Comparison of ENCODE assay signal across 19 cellular contexts in the genomic region with DNA sequence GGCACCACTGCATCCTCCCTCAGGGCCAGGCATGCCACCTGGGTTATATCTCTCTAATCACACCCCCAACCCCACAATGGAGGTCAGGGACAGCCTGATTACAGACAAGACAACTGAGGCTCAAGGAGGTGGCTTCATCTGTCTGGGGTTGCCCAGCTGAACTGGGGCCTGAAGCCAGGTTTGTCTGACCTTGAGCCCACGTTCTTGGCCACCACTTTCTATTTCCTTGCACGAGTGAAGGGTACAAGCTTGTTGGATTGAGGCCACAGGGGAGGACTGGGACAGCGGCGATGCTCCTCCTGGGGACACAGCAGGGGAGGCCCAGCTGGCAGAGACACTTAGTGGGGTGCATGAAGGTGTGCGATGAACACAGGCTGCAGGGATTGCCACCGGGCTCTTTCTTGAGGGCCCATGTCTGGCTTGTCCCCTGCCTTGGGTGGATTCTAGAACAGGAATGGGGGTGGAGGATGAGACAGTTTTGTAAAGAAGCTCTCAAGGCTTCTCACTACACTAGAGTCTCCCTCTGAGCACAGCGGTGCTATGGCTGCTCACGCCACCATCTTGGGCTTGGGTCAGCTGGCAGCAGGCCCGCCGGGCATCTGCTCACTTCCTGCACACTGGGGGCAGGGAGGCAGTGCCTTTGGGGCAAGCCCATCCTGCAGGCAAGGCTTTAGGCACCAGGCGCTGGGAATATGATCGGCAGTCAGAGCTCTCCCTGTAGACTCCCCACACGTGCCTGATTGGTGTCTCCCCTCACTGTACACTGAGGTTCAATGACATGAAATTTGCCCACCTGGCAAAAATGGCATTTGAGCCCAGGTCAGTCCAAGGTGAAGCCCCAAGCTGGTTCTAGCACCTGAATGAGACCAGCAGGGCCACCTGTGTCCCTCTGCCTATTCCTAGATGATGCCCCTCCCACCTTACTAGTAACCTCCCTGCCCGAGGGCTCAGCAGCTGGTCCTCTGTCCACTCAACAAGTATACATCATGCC. TPM values are rescaled to one million over a fixed set of nuclear protein-coding genes. Genes with fewer than 3 reads are reported as not detected.
A peak's percentile ranks its signal among the peaks of the same experiment; 100 is the strongest.
DNase-seq lines count a peak whose midpoint lies in the region; ATAC-seq, FAIRE-seq and TF ChIP-seq lines count a peak whose summit lies in the region.
"Had no signal": no experiment of that assay in that cellular context is flagged by ENCODE, and none has a peak within 500 bp of the region (broad histone marks: within the 10 kb centered on the region; RNA-seq: fewer than 3 reads in every experiment).

No MANE protein-coding gene starts in this region.

- H3K4me3 ChIP-seq in neural progenitor cell = no peak overlapping the region
- H3K4me3 ChIP-seq: SK-N-MC had no signal

- DNase-seq in CD14-positive monocyte (ENCODE audit: low spot score) = no peak
- DNase-seq in GM13976 (ENCODE audit: low spot score) = peak; percentile 17
- DNase-seq in RPMI8226 = peak; percentile 27
- DNase-seq in neural progenitor cell (ENCODE audit: low spot score) = no peak
- DNase-seq in D721Med (ENCODE audit: insufficient read length, low spot score) = no peak
- no peak for DNase-seq in Right ventricle myocardium superior
- DNase-seq in HUDEP-2 (lab: John Stamatoyannopoulos, UW; ENCODE audit: unreplicated experiment in 76 of 76) = no peak
- DNase-seq: COR-L47, DMS79 treated with DMSO at 0.1 percent for 48 hours, GDM1, GOT3, NCI-H1417, NCI-H1930, NCI-H524 treated with DMSO at 0.1 percent for 48 hours, PC-3, T-helper 1 cell had no signal

- no peak overlapping the region for H3K9ac ChIP-seq in neural progenitor cell

- H3K36me3 ChIP-seq in neural progenitor cell = no peaks in the 10 kb centered on the region

- ATAC-seq in HG02981 (IDR thresholded peaks at IDR 0.05; ENCODE audit: unreplicated experiment) (no peak), Right ventricle myocardium superior (ENCODE audit: poor library complexity) (no peak)
- ATAC-seq: PC-3 had no signal

- H3K9me3 Mint-ChIP-seq in CD14-positive monocyte (peaks cover 0 to 7% (median 0%) of the 10 kb centered on the region in 7 donors), neural progenitor cell (peaks cover 3% of the 10 kb centered on the region)

- no peaks in the 10 kb centered on the region for H3F3A ChIP-seq in neural progenitor cell (ENCODE audit: low read depth)

- H3K4me1 Mint-ChIP-seq in CD14-positive monocyte = peaks cover 72% of the 10 kb centered on the region
- H3K4me1 Mint-ChIP-seq in neural progenitor cell = peaks cover 9% of the 10 kb centered on the region

- H3K4me1 ChIP-seq in neural progenitor cell = no peaks in the 10 kb centered on the region

- H4K20me1 ChIP-seq in neural progenitor cell (ENCODE audit: low read depth) = no peaks in the 10 kb centered on the region

- in situ Hi-C loops in GM13976 (cut with MboI; ENCODE audit: low sequenced_read_pairs, unreplicated experiment) = no loop called here

- intact Hi-C loops in CD14-positive monocyte (cut with micrococcal nuclease) = loop anchor here (5.0 to 10.0 kb wide), 2 partner anchors 36 to 223 kb away; a partner anchor contains a TSS
- intact Hi-C loops in Right ventricle myocardium superior (cut with DNase I) = no loop called here

- H3K36me3 Mint-ChIP-seq in CD14-positive monocyte = peaks cover 3 to 5% of the 10 kb centered on the region in 2 donors
- no peaks in the 10 kb centered on the region for H3K36me3 Mint-ChIP-seq in neural progenitor cell

- H3K27me3 Mint-ChIP-seq in CD14-positive monocyte (ENCODE audit: low read depth in 3 of 3) = peaks cover 0 to 4% (median 1%) of the 10 kb centered on the region in 3 donors
- H3K27me3 Mint-ChIP-seq in neural progenitor cell (ENCODE audit: insufficient read depth, low read depth) = peaks cover 10% of the 10 kb centered on the region

- H3K27ac ChIP-seq in neural progenitor cell = no peak overlapping the region
- H3K27ac ChIP-seq: C4-2B, SK-N-MC had no signal

- peak overlapping the region in 5 of 7 donors; percentile 30 to 85 (median 63) for H3K27ac Mint-ChIP-seq in CD14-positive monocyte
- H3K27ac Mint-ChIP-seq in neural progenitor cell = peak overlapping the region; percentile 65

- no peak for FAIRE-seq in D721Med (lab: Jason Lieb, UNC)

- no peak overlapping the region for H3K4me2 ChIP-seq in neural progenitor cell

- no peak overlapping the region for H2AFZ ChIP-seq in neural progenitor cell (replicated peaks)

- no peaks in the 10 kb centered on the region for H3K27me3 ChIP-seq in neural progenitor cell

- H3K4me3 Mint-ChIP-seq in CD14-positive monocyte = no peak overlapping the region
- H3K4me3 Mint-ChIP-seq in neural progenitor cell = no peak overlapping the region

- H3K9me3 ChIP-seq in neural progenitor cell (ENCODE audit: low read depth) = no peaks in the 10 kb centered on the region

- no peaks in the 10 kb centered on the region for H3K79me2 ChIP-seq in neural progenitor cell (ENCODE audit: low read depth)

- TF ChIP-seq CTCF in CD14-positive monocyte (IDR thresholded peaks at IDR 0.05) = no peak
- no peak for TF ChIP-seq CTCF in GM13976 (IDR thresholded peaks at IDR 0.05; ENCODE audit: borderline replicate concordance, control extremely low read depth, extremely low read depth, insufficient read depth, missing control alignments)
- no peak for TF ChIP-seq CTCF in neural progenitor cell (IDR thresholded peaks at IDR 0.05)
- TF ChIP-seq CTCF in D721Med (IDR thresholded peaks at IDR 0.05; ENCODE audit: insufficient read depth, missing control alignments) = no peak

RNA-seq across cellular contexts. Expression of a gene that starts 16.0 kb away (rescaled TPM):
- 10 to 100 TPM; 16.4 to 17.6 TPM for polyA plus RNA-seq in CD14-positive monocyte
- total RNA-seq in neural progenitor cell (ENCODE audit: low replicate concordance) (13.7 and 22.5 TPM in 2 replicates), Right ventricle myocardium superior (16.3 TPM)

RNA-seq across cellular contexts. Expression of a gene that starts 16.2 kb away (rescaled TPM):
- polyA plus RNA-seq in CD14-positive monocyte = 10 to 100 TPM in 1 of 2 donors, 1 to 10 TPM in 1; 7.9 to 13.6 TPM
- total RNA-seq in neural progenitor cell (ENCODE audit: low replicate concordance) (36.9 and 72.9 TPM in 2 replicates), Right ventricle myocardium superior (33.6 TPM)

RNA-seq across cellular contexts. Expression of a gene that starts 19.8 kb away (rescaled TPM):
- polyA plus RNA-seq in CD14-positive monocyte = 10 to 100 TPM; 20.4 to 34.9 TPM
- total RNA-seq in neural progenitor cell (ENCODE audit: low replicate concordance) (12.2 and 19.1 TPM in 2 replicates), Right ventricle myocardium superior (128 TPM)

RNA-seq across cellular contexts. Expression of a gene that starts 52.0 kb away (rescaled TPM):
- under 1 TPM in 1 of 2 donors, not detected in 1; 0.14 TPM for polyA plus RNA-seq in CD14-positive monocyte
- total RNA-seq in neural progenitor cell (ENCODE audit: low replicate concordance) = 0.19 TPM in 1 of 2 replicates, not detected in the other
- total RNA-seq in Right ventricle myocardium superior = not detected
- total RNA-seq: PC-3 had no signal

Comparison
In these comparisons a context has a peak if more than half of its experiments do, and no peak if none do; other contexts are left out.
1. DNase-seq: peak in GM13976 (single experiment) and RPMI8226 (single experiment); none in CD14-positive monocyte (single experiment), neural progenitor cell (single experiment), D721Med (single experiment), Right ventricle myocardium superior (single experiment) and HUDEP-2 (0 of 76).